ENCODE assay signal across 1 cellular context in the genomic region with DNA sequence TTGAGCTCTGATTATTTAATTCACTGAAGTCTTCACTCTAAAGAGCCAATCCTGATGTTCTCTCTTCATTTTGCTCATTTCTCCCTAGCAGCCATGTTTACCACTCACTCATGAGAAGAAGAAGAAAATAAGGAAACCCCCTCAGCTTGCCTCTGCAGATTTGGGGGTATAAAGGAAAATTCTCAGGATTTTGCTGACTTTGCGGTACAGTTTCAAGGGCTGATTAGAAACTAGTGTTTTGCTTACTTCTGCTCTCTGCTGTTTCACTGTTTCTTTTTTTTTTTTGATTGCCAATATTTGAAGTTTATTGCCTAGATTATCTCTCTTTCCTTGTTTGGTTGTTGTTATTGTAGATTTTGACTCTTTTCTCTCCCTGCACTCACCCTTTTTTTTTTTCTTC.
A peak's percentile ranks its signal among the peaks of the same experiment; 100 is the strongest.
TF ChIP-seq lines count a peak whose summit lies in the region.

No MANE protein-coding gene starts in this region.

TF ChIP-seq in K562, 482 proteins besides CTCF, POLR2A, EP300 and RAD21:
- TF ChIP-seq C11orf30 (IDR thresholded peaks at IDR 0.05; ENCODE audit: low read depth) (peak; percentile 86), SLC30A9 (CRISPR knock-in tag; IDR thresholded peaks at IDR 0.05) (no peak), MAFF (IDR thresholded peaks at IDR 0.05; ENCODE audit: low read length) (peak; percentile 83), ZNF316 (IDR thresholded peaks at IDR 0.05) (peak; percentile 93), MAFG (tag; conservative IDR thresholded peaks at IDR 0.05) (peak; percentile 76), ZKSCAN1 (IDR thresholded peaks at IDR 0.05; ENCODE audit: low read depth, low read length) (no peak), MAFK (IDR thresholded peaks at IDR 0.05; ENCODE audit: low read length) (peak; percentile 80)
- TF ChIP-seq, protein P1, sequence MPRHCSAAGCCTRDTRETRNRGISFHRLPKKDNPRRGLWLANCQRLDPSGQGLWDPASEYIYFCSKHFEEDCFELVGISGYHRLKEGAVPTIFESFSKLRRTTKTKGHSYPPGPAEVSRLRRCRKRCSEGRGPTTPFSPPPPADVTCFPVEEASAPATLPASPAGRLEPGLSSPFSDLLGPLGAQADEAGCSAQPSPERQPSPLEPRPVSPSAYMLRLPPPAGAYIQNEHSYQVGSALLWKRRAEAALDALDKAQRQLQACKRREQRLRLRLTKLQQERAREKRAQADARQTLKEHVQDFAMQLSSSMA (CRISPR knock-in tag; IDR thresholded peaks at IDR 0.05) = no peak
- TF ChIP-seq, protein P2, sequence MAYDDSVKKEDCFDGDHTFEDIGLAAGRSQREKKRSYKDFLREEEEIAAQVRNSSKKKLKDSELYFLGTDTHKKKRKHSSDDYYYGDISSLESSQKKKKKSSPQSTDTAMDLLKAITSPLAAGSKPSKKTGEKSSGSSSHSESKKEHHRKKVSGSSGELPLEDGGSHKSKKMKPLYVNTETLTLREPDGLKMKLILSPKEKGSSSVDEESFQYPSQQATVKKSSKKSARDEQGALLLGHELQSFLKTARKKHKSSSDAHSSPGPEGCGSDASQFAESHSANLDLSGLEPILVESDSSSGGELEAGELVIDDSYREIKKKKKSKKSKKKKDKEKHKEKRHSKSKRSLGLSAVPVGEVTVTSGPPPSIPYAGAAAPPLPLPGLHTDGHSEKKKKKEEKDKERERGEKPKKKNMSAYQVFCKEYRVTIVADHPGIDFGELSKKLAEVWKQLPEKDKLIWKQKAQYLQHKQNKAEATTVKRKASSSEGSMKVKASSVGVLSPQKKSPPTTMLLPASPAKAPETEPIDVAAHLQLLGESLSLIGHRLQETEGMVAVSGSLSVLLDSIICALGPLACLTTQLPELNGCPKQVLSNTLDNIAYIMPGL (CRISPR knock-in tag; IDR thresholded peaks at IDR 0.05) = no peak
